In genomic region chr5:78886650-78887230, GRCh38 we compare ENCODE assay signal across 9 cellular contexts.
DNase-seq lines count a peak whose midpoint lies in the region; ATAC-seq and TF ChIP-seq lines count a peak whose summit lies in the region.
"Had no signal": no experiment of that assay in that cellular context is flagged by ENCODE, and none has a peak within 500 bp of the region (broad histone marks: within the 10 kb centered on the region; RNA-seq: fewer than 3 reads in every experiment).

No MANE protein-coding gene starts in this region.

- TF ChIP-seq CTCF in DND-41 (IDR thresholded peaks at IDR 0.05; ENCODE audit: borderline replicate concordance, extremely low read depth, low read length, poor library complexity, severe bottlenecking) (peak; percentile 67), choroid plexus epithelial cell (conservative IDR thresholded peaks at IDR 0.05; ENCODE audit: low read depth, low read length) (peak; percentile 63), osteoblast (IDR thresholded peaks at IDR 0.05; ENCODE audit: extremely low read depth, low read depth, low read length) (peak; percentile 82)

- H2AFZ ChIP-seq in DND-41 (ENCODE audit: low read depth, low read length) = no peak overlapping the region
- H2AFZ ChIP-seq in Karpas-422 (ENCODE audit: low read length) = no peak overlapping the region
- H2AFZ ChIP-seq in osteoblast (ENCODE audit: low read length) = no peak overlapping the region

- H4K20me1 ChIP-seq in DND-41 (ENCODE audit: insufficient read depth, low read length) (no peaks in the 10 kb centered on the region), Karpas-422 (ENCODE audit: insufficient read depth, low read depth, low read length) (no peaks in the 10 kb centered on the region), osteoblast (ENCODE audit: insufficient read depth, low read length) (no peaks in the 10 kb centered on the region)

- H3K9ac ChIP-seq in DND-41 (ENCODE audit: low read depth, low read length) = no peak overlapping the region
- no peak overlapping the region for H3K9ac ChIP-seq in Karpas-422 (ENCODE audit: low read length)

- H3K4me3 ChIP-seq in DND-41 (ENCODE audit: low read depth in 1 of 2, low read length in 2 of 2) = no peak overlapping the region
- no peak overlapping the region for H3K4me3 ChIP-seq in Karpas-422 (ENCODE audit: low read length)
- H3K4me3 ChIP-seq in choroid plexus epithelial cell (ENCODE audit: low read depth, low read length) = no peak overlapping the region
- no peak overlapping the region for H3K4me3 ChIP-seq in osteoblast (ENCODE audit: insufficient read depth, low read length)

- H3K4me1 ChIP-seq in DND-41 (ENCODE audit: insufficient read depth, low read length) (no peaks in the 10 kb centered on the region), Karpas-422 (ENCODE audit: low read length) (peaks cover 4% of the 10 kb centered on the region), osteoblast (ENCODE audit: insufficient read depth, low read length) (peaks cover 7% of the 10 kb centered on the region)

- H3K27ac ChIP-seq in DND-41 (ENCODE audit: low read length) = no peak overlapping the region
- no peak overlapping the region for H3K27ac ChIP-seq in Karpas-422 (ENCODE audit: low read length)
- no peak overlapping the region for H3K27ac ChIP-seq in osteoblast (ENCODE audit: low read depth, low read length)

- H3K9me3 ChIP-seq in DND-41 (ENCODE audit: insufficient read depth, low read length, severe bottlenecking) (no peaks in the 10 kb centered on the region), Karpas-422 (ENCODE audit: low read length) (no peaks in the 10 kb centered on the region), osteoblast (ENCODE audit: low read depth, low read length) (no peaks in the 10 kb centered on the region)

- peaks cover 11% of the 10 kb centered on the region; the same call in 1 of the 2 replicates for H3K36me3 ChIP-seq in DND-41 (ENCODE audit: insufficient read depth, low read length)
- no peaks in the 10 kb centered on the region for H3K36me3 ChIP-seq in Karpas-422 (ENCODE audit: insufficient read depth, low read length)
- H3K36me3 ChIP-seq in osteoblast (ENCODE audit: insufficient read depth, low read length) = no peaks in the 10 kb centered on the region

- DNase-seq in DND-41 (no peak), Karpas-422 (peak; percentile 71), choroid plexus epithelial cell (ENCODE audit: low read depth) (peak; percentile 45), osteoblast (ENCODE audit: insufficient read length, low spot score, missing footprints) (no peak)
- DNase-seq in stimulated activated CD4-positive, alpha-beta T cell treated with anti-CD3 and anti-CD28 coated beads, Interleukin-4, amount 100 ng/mL, for 4 hours = no peak
- DNase-seq: NCI-H1436 treated with DMSO at 0.1 percent for 48 hours had no signal

- ATAC-seq in DND-41 (ENCODE audit: insufficient read depth, low read depth) = peak; percentile 17; the same call in 1 of the 3 replicates
- ATAC-seq in GM19452 (IDR thresholded peaks at IDR 0.05; ENCODE audit: unreplicated experiment) = no peak
- no peak for ATAC-seq in GM18498 (IDR thresholded peaks at IDR 0.05; ENCODE audit: unreplicated experiment)
- no peak for ATAC-seq in GM18858 (IDR thresholded peaks at IDR 0.05; ENCODE audit: unreplicated experiment)

- H3K79me2 ChIP-seq in DND-41 (ENCODE audit: insufficient read depth, low read length) (no peaks in the 10 kb centered on the region), Karpas-422 (ENCODE audit: low read length) (no peaks in the 10 kb centered on the region), osteoblast (ENCODE audit: insufficient read depth, low read length) (no peaks in the 10 kb centered on the region)

- H3K9me2 ChIP-seq in Karpas-422 (replicated peaks; ENCODE audit: insufficient read depth, low read length) = no peaks in the 10 kb centered on the region

- H3K27me3 ChIP-seq in DND-41 (ENCODE audit: insufficient read depth, low read length, poor library complexity) = no peaks in the 10 kb centered on the region
- H3K27me3 ChIP-seq in Karpas-422 (ENCODE audit: low read length) = no peaks in the 10 kb centered on the region
- no peaks in the 10 kb centered on the region for H3K27me3 ChIP-seq in osteoblast (ENCODE audit: insufficient read depth, low read length)

- no peak overlapping the region for H3K4me2 ChIP-seq in DND-41 (ENCODE audit: insufficient read depth, low read length)
- no peak overlapping the region for H3K4me2 ChIP-seq in Karpas-422 (ENCODE audit: low read depth, low read length, poor library complexity, severe bottlenecking)
- no peak overlapping the region for H3K4me2 ChIP-seq in osteoblast (ENCODE audit: insufficient read depth, low read length)

Comparison
In these comparisons a context has a peak if more than half of its experiments do, and no peak if none do; other contexts are left out.
1. DNase-seq: peak in Karpas-422 (single experiment) and choroid plexus epithelial cell (single experiment); none in DND-41 (single experiment), osteoblast (single experiment) and stimulated activated CD4-positive, alpha-beta T cell treated with anti-CD3 and anti-CD28 coated beads, Interleukin-4, amount 100 ng/mL, for 4 hours (0 of 2).
2. Peak in every context shown above with its lines, with median percentiles within 50 percentile points of each other: CTCF ChIP-seq.